9 cellular contexts compared by ENCODE assay signal in genomic region chr10:11175823-11176243, GRCh38.
DNase-seq lines count a peak whose midpoint lies in the region; ATAC-seq and TF ChIP-seq lines count a peak whose summit lies in the region.
"Had no signal": no experiment of that assay in that cellular context is flagged by ENCODE, and none has a peak within 500 bp of the region (broad histone marks: within the 10 kb centered on the region; RNA-seq: fewer than 3 reads in every experiment).

No MANE protein-coding gene starts in this region.

- no peaks in the 10 kb centered on the region for H3K27me3 Mint-ChIP-seq in glutamatergic neuron (ENCODE audit: unreplicated experiment)
- no peaks in the 10 kb centered on the region for H3K27me3 Mint-ChIP-seq in activated CD8-positive, alpha-beta T cell treated with anti-CD3 and anti-CD28 coated beads for 36 hours

- no peak overlapping the region for H3K4me3 Mint-ChIP-seq in glutamatergic neuron (ENCODE audit: unreplicated experiment)
- no peak overlapping the region for H3K4me3 Mint-ChIP-seq in activated CD8-positive, alpha-beta T cell treated with anti-CD3 and anti-CD28 coated beads for 36 hours

- POLR2A ChIA-PET in activated CD8-positive, alpha-beta T cell treated with anti-CD3 and anti-CD28 coated beads for 36 hours (lab: Charles Lee) = interaction anchor here (0.6 to 11.6 kb wide), 6 partner anchors 9 to 60 kb away, joined by 3 to 251 read pairs (median 25); no protein-coding TSS in a partner anchor

- CTCF ChIA-PET in activated CD8-positive, alpha-beta T cell treated with anti-CD3 and anti-CD28 coated beads for 36 hours (lab: Charles Lee) = interaction anchor here (3.2 kb wide), 1 partner anchor 12 kb away, joined by 11 read pairs; no protein-coding TSS in a partner anchor

- ATAC-seq in GM18505 (IDR thresholded peaks at IDR 0.05; ENCODE audit: unreplicated experiment) (peak; percentile 37), GM21737 (IDR thresholded peaks at IDR 0.05; ENCODE audit: unreplicated experiment) (peak; percentile 34)
- ATAC-seq in activated CD8-positive, alpha-beta T cell treated with anti-CD3 and anti-CD28 coated beads for 36 hours = no peak

- DNase-seq in NAMALWA (ENCODE audit: low spot score) = peak; percentile 43
- peak; percentile 15 for DNase-seq in midbrain (lab: John Stamatoyannopoulos, UW)
- no peak for DNase-seq in NCI-H524 treated with DMSO at 0.1 percent for 48 hours (lab: John Stamatoyannopoulos, UW)
- DNase-seq in NCI-H748 treated with DMSO at 0.1 percent for 48 hours (lab: John Stamatoyannopoulos, UW) = no peak
- DNase-seq in glutamatergic neuron = no peak
- DNase-seq in activated CD8-positive, alpha-beta T cell treated with anti-CD3 and anti-CD28 coated beads for 36 hours = no peak
- DNase-seq: kidney had no signal

- intact Hi-C loops in activated CD8-positive, alpha-beta T cell treated with anti-CD3 and anti-CD28 coated beads for 36 hours (cut with micrococcal nuclease) = loop anchor here (2.0 kb wide), 1 partner anchor 13 kb away; no protein-coding TSS in a partner anchor

- no peak for TF ChIP-seq POLR2A in GM18505 (IDR thresholded peaks at IDR 0.05; ENCODE audit: borderline replicate concordance, extremely low read depth, insufficient read depth, insufficient read length)

- H3K4me1 Mint-ChIP-seq in glutamatergic neuron (ENCODE audit: low read depth, unreplicated experiment) = peaks cover 22% of the 10 kb centered on the region
- H3K4me1 Mint-ChIP-seq in activated CD8-positive, alpha-beta T cell treated with anti-CD3 and anti-CD28 coated beads for 36 hours (ENCODE audit: low read depth) = peaks cover 73% of the 10 kb centered on the region

- no peak overlapping the region for H3K27ac Mint-ChIP-seq in glutamatergic neuron (ENCODE audit: unreplicated experiment)
- no peak overlapping the region for H3K27ac Mint-ChIP-seq in activated CD8-positive, alpha-beta T cell treated with anti-CD3 and anti-CD28 coated beads for 36 hours

- H3K36me3 Mint-ChIP-seq in glutamatergic neuron (ENCODE audit: unreplicated experiment) = no peaks in the 10 kb centered on the region
- H3K36me3 Mint-ChIP-seq in activated CD8-positive, alpha-beta T cell treated with anti-CD3 and anti-CD28 coated beads for 36 hours (ENCODE audit: low read depth) = peaks cover 81% of the 10 kb centered on the region

- no peak for TF ChIP-seq CTCF in glutamatergic neuron (IDR thresholded peaks at IDR 0.05; ENCODE audit: partially characterized antibody, unreplicated experiment)
- TF ChIP-seq CTCF in activated CD8-positive, alpha-beta T cell treated with anti-CD3 and anti-CD28 coated beads for 36 hours (IDR thresholded peaks at IDR 0.05) = no peak

- peaks cover 4% of the 10 kb centered on the region for H3K9me3 Mint-ChIP-seq in glutamatergic neuron (ENCODE audit: unreplicated experiment)
- H3K9me3 Mint-ChIP-seq in activated CD8-positive, alpha-beta T cell treated with anti-CD3 and anti-CD28 coated beads for 36 hours = no peaks in the 10 kb centered on the region

Comparison
In these comparisons a context has a peak if more than half of its experiments do, and no peak if none do; other contexts are left out.
1. DNase-seq: peak in NAMALWA (single experiment) and midbrain (single experiment); none in NCI-H524 treated with DMSO at 0.1 percent for 48 hours (single experiment), NCI-H748 treated with DMSO at 0.1 percent for 48 hours (single experiment), glutamatergic neuron (single experiment) and activated CD8-positive, alpha-beta T cell treated with anti-CD3 and anti-CD28 coated beads for 36 hours (single experiment).